ENCODE assay signal across 1 cellular context in the genomic region with DNA sequence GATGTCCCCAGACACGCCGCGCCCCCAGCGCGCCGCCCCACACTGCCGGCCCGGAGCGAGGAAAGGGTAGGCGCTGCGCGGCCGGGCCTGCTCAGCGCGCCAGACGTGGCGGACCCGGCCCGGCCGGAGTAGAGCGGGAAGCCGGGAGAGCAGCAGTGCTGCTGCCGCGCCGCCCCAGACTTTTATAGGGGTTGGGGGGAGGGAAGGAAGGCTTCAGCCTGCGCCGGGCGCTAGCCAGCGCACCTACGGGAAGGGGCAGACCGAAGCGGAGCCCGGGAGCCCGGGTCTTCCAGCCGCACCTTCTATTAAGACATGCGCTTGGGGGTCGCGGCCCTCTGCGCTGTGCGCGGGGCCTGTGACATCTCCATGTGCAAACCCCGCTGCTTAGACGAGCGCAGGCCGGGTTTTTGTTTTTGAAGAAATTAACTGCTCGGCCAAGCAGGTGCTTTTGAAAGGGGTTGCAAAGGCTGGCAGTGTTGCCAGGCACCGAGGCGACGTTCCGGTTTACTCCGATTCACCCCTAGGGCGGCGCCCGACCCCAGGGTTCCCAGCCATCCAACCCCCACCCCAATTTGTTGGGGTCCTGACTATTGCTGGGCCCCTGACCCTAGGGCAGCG.
TF ChIP-seq lines count a peak whose summit lies in the region.

No MANE protein-coding gene starts in this region.

TF ChIP-seq in HepG2, 621 proteins besides CTCF, POLR2A, EP300 and RAD21 (continued from another document and continues in another):
- TF ChIP-seq ZFY (CRISPR knock-in tag; IDR thresholded peaks at IDR 0.05) (peak; percentile 22; the same call in 1 of the 2 replicates), PREB (CRISPR knock-in tag; IDR thresholded peaks at IDR 0.05) (no peak), ZNF879 (CRISPR knock-in tag; IDR thresholded peaks at IDR 0.05) (no peak), ZNF687 (CRISPR knock-in tag; IDR thresholded peaks at IDR 0.05) (peak; percentile 25; the same call in 1 of the 2 replicates), ZNF567 (CRISPR knock-in tag; IDR thresholded peaks at IDR 0.05; ENCODE audit: borderline replicate concordance) (no peak), MED8 (CRISPR knock-in tag; IDR thresholded peaks at IDR 0.05; ENCODE audit: insufficient replicate concordance) (no peak), SSRP1 (CRISPR knock-in tag; IDR thresholded peaks at IDR 0.05) (no peak), KMT2B (CRISPR knock-in tag; IDR thresholded peaks at IDR 0.05) (no peak), CBX2 (IDR thresholded peaks at IDR 0.05; ENCODE audit: low read depth, low read length) (no peak; the same call in 1 of the 2 replicates), CBX2 (CRISPR knock-in tag; IDR thresholded peaks at IDR 0.05; ENCODE audit: low read depth) (0 out of 2 replicates have a peak, but pooled peaks have one; percentile 70), BCL6 (CRISPR knock-in tag; IDR thresholded peaks at IDR 0.05) (no peak), SIN3A (IDR thresholded peaks at IDR 0.05; ENCODE audit: borderline replicate concordance, low read depth, low read length) (no peak), ZNF710 (CRISPR knock-in tag; IDR thresholded peaks at IDR 0.05; ENCODE audit: borderline replicate concordance) (no peak), ZNF382 (CRISPR knock-in tag; IDR thresholded peaks at IDR 0.05; ENCODE audit: borderline replicate concordance) (no peak), KLF15 (CRISPR knock-in tag; IDR thresholded peaks at IDR 0.05; ENCODE audit: borderline replicate concordance) (no peak), ZBTB39 (CRISPR knock-in tag; IDR thresholded peaks at IDR 0.05) (no peak), NFKB2 (CRISPR knock-in tag; IDR thresholded peaks at IDR 0.05; ENCODE audit: borderline replicate concordance) (no peak), ETS1 (CRISPR knock-in tag; IDR thresholded peaks at IDR 0.05) (no peak), PRMT3 (CRISPR knock-in tag; IDR thresholded peaks at IDR 0.05; ENCODE audit: borderline replicate concordance, low read depth) (no peak), ZNF614 (CRISPR knock-in tag; IDR thresholded peaks at IDR 0.05; ENCODE audit: borderline replicate concordance) (no peak)
- TF ChIP-seq, protein P1, sequence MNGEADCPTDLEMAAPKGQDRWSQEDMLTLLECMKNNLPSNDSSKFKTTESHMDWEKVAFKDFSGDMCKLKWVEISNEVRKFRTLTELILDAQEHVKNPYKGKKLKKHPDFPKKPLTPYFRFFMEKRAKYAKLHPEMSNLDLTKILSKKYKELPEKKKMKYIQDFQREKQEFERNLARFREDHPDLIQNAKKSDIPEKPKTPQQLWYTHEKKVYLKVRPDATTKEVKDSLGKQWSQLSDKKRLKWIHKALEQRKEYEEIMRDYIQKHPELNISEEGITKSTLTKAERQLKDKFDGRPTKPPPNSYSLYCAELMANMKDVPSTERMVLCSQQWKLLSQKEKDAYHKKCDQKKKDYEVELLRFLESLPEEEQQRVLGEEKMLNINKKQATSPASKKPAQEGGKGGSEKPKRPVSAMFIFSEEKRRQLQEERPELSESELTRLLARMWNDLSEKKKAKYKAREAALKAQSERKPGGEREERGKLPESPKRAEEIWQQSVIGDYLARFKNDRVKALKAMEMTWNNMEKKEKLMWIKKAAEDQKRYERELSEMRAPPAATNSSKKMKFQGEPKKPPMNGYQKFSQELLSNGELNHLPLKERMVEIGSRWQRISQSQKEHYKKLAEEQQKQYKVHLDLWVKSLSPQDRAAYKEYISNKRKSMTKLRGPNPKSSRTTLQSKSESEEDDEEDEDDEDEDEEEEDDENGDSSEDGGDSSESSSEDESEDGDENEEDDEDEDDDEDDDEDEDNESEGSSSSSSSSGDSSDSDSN (CRISPR knock-in tag; IDR thresholded peaks at IDR 0.05), result peak; percentile 18; the same call in 1 of the 2 replicates
- TF ChIP-seq, protein P2, sequence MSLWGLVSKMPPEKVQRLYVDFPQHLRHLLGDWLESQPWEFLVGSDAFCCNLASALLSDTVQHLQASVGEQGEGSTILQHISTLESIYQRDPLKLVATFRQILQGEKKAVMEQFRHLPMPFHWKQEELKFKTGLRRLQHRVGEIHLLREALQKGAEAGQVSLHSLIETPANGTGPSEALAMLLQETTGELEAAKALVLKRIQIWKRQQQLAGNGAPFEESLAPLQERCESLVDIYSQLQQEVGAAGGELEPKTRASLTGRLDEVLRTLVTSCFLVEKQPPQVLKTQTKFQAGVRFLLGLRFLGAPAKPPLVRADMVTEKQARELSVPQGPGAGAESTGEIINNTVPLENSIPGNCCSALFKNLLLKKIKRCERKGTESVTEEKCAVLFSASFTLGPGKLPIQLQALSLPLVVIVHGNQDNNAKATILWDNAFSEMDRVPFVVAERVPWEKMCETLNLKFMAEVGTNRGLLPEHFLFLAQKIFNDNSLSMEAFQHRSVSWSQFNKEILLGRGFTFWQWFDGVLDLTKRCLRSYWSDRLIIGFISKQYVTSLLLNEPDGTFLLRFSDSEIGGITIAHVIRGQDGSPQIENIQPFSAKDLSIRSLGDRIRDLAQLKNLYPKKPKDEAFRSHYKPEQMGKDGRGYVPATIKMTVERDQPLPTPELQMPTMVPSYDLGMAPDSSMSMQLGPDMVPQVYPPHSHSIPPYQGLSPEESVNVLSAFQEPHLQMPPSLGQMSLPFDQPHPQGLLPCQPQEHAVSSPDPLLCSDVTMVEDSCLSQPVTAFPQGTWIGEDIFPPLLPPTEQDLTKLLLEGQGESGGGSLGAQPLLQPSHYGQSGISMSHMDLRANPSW (CRISPR knock-in tag; IDR thresholded peaks at IDR 0.05; ENCODE audit: borderline replicate concordance), result no peak
- TF ChIP-seq, protein P3, sequence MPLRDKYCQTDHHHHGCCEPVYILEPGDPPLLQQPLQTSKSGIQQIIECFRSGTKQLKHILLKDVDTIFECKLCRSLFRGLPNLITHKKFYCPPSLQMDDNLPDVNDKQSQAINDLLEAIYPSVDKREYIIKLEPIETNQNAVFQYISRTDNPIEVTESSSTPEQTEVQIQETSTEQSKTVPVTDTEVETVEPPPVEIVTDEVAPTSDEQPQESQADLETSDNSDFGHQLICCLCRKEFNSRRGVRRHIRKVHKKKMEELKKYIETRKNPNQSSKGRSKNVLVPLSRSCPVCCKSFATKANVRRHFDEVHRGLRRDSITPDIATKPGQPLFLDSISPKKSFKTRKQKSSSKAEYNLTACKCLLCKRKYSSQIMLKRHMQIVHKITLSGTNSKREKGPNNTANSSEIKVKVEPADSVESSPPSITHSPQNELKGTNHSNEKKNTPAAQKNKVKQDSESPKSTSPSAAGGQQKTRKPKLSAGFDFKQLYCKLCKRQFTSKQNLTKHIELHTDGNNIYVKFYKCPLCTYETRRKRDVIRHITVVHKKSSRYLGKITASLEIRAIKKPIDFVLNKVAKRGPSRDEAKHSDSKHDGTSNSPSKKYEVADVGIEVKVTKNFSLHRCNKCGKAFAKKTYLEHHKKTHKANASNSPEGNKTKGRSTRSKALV (CRISPR knock-in tag; IDR thresholded peaks at IDR 0.05), result peak; percentile 76; the same call in 1 of the 2 replicates
- TF ChIP-seq, protein P4, sequence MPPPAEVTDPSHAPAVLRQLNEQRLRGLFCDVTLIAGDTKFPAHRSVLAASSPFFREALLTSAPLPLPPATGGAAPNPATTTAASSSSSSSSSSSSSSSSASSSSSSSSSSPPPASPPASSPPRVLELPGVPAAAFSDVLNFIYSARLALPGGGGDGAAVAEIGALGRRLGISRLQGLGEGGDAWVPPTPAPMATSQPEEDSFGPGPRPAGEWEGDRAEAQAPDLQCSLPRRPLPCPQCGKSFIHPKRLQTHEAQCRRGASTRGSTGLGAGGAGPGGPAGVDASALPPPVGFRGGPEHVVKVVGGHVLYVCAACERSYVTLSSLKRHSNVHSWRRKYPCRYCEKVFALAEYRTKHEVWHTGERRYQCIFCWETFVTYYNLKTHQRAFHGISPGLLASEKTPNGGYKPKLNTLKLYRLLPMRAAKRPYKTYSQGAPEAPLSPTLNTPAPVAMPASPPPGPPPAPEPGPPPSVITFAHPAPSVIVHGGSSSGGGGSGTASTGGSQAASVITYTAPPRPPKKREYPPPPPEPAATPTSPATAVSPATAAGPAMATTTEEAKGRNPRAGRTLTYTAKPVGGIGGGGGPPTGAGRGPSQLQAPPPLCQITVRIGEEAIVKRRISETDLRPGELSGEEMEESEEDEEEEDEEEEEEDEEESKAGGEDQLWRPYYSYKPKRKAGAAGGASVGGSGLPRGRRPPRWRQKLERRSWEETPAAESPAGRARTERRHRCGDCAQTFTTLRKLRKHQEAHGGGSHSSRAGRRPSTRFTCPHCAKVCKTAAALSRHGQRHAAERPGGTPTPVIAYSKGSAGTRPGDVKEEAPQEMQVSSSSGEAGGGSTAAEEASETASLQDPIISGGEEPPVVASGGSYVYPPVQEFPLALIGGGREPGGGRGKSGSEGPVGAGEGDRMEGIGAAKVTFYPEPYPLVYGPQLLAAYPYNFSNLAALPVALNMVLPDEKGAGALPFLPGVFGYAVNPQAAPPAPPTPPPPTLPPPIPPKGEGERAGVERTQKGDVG (CRISPR knock-in tag; IDR thresholded peaks at IDR 0.05; ENCODE audit: borderline replicate concordance), result no peak
- TF ChIP-seq, protein P5, sequence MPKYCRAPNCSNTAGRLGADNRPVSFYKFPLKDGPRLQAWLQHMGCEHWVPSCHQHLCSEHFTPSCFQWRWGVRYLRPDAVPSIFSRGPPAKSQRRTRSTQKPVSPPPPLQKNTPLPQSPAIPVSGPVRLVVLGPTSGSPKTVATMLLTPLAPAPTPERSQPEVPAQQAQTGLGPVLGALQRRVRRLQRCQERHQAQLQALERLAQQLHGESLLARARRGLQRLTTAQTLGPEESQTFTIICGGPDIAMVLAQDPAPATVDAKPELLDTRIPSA (CRISPR knock-in tag; IDR thresholded peaks at IDR 0.05; ENCODE audit: borderline replicate concordance), result no peak
